In the genomic region with DNA sequence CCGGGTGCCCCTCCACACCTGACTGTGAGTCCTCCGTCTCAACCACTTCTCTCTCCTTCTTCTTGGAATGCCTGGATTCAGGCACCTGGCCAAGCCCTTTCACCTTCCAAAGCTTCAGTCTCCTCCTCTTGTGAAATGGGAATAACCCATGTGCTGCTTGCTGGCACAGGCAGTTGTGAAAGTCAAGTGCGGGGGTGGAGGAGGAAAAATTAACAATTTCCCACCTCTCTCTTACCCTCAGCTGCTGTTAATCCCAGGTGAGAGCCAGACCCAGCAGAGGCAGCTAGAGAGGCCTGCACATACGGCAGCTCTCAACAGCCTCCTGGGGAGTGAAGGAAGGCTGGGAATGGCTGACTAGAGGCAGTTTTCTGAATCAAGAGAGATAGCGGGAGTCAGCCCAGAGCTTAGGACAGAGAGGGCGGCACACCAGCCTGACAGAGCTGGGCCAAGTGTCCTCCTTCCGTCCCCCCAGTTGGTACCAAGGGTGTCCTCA, we compare ENCODE assay signal across 14 cellular contexts.
DNase-seq lines count a peak whose midpoint lies in the region; ATAC-seq and TF ChIP-seq lines count a peak whose summit lies in the region.
"Had no signal": no experiment of that assay in that cellular context is flagged by ENCODE, and none has a peak within 500 bp of the region (broad histone marks: within the 10 kb centered on the region; RNA-seq: fewer than 3 reads in every experiment).

No MANE protein-coding gene starts in this region.

- H3K4me3 Mint-ChIP-seq in Caco-2 (ENCODE audit: unreplicated experiment) = peak overlapping the region; percentile 18
- no peak overlapping the region for H3K4me3 Mint-ChIP-seq in dendritic cell treated with granulocyte-macrophage colony-stimulating factor and Interleukin-4, amounts not matched to agents 40 ng/mL and 50 ng/mL, for 4 days
- H3K4me3 Mint-ChIP-seq in nephron progenitor cell = no peak overlapping the region

- no peak for ATAC-seq in HG02981 (IDR thresholded peaks at IDR 0.05; ENCODE audit: unreplicated experiment)
- no peak for ATAC-seq in HG02610 (IDR thresholded peaks at IDR 0.05; ENCODE audit: unreplicated experiment)

- H3K27ac Mint-ChIP-seq in Caco-2 (ENCODE audit: unreplicated experiment) (peak overlapping the region; percentile 86), nephron progenitor cell (peak overlapping the region; percentile 27)
- peak overlapping the region; percentile 11 for H3K27ac Mint-ChIP-seq in dendritic cell treated with granulocyte-macrophage colony-stimulating factor and Interleukin-4, amounts not matched to agents 40 ng/mL and 50 ng/mL, for 4 days

- peaks cover 43% of the 10 kb centered on the region for H3K4me1 Mint-ChIP-seq in Caco-2 (ENCODE audit: low read depth, unreplicated experiment)
- H3K4me1 Mint-ChIP-seq in dendritic cell treated with granulocyte-macrophage colony-stimulating factor and Interleukin-4, amounts not matched to agents 40 ng/mL and 50 ng/mL, for 4 days (ENCODE audit: low read depth) = peaks cover 22% of the 10 kb centered on the region
- H3K4me1 Mint-ChIP-seq in nephron progenitor cell = peaks cover 17% of the 10 kb centered on the region

- H3K27me3 Mint-ChIP-seq in Caco-2 (ENCODE audit: insufficient read depth, unreplicated experiment) (no peaks in the 10 kb centered on the region), nephron progenitor cell (ENCODE audit: low read depth, poor library complexity) (no peaks in the 10 kb centered on the region)
- no peaks in the 10 kb centered on the region for H3K27me3 Mint-ChIP-seq in dendritic cell treated with granulocyte-macrophage colony-stimulating factor and Interleukin-4, amounts not matched to agents 40 ng/mL and 50 ng/mL, for 4 days

- no peaks in the 10 kb centered on the region for H3K27me3 ChIP-seq in Caco-2 (replicated peaks; ENCODE audit: control insufficient read depth, insufficient read depth, low read length)
- no peaks in the 10 kb centered on the region for H3K27me3 ChIP-seq in HUES6 (ENCODE audit: control insufficient read depth, insufficient read depth, low read length)
- no peaks in the 10 kb centered on the region for H3K27me3 ChIP-seq in SJCRH30

- no peak overlapping the region for H3K4me3 ChIP-seq in Caco-2 (ENCODE audit: low read depth, low read length)
- H3K4me3 ChIP-seq in HUES6 (ENCODE audit: low read depth, low read length) = no peak overlapping the region
- H3K4me3 ChIP-seq in SJCRH30 = no peak overlapping the region

- no peaks in the 10 kb centered on the region for H3K9me3 Mint-ChIP-seq in Caco-2 (ENCODE audit: unreplicated experiment)
- H3K9me3 Mint-ChIP-seq in dendritic cell treated with granulocyte-macrophage colony-stimulating factor and Interleukin-4, amounts not matched to agents 40 ng/mL and 50 ng/mL, for 4 days = no peaks in the 10 kb centered on the region
- H3K9me3 Mint-ChIP-seq in nephron progenitor cell = no peaks in the 10 kb centered on the region

- peaks cover 45% of the 10 kb centered on the region for H3K4me1 ChIP-seq in Caco-2
- H3K4me1 ChIP-seq in HUES6 (ENCODE audit: control insufficient read depth, insufficient read depth, low read length) = peaks cover 29% of the 10 kb centered on the region; the same call in 1 of the 2 replicates
- peaks cover 19% of the 10 kb centered on the region for H3K4me1 ChIP-seq in SJCRH30

- no peak for DNase-seq in Caco-2
- DNase-seq in nephron progenitor cell = no peak
- no peak for DNase-seq in SJCRH30
- no peak for DNase-seq in activated CD4-positive, alpha-beta T cell treated with anti-CD3 and anti-CD28 coated beads, Interleukin-2, amount 50 U/mL, for 1 hour
- DNase-seq: effector CD4-positive, alpha-beta T cell; glutamatergic neuron; KG1; NCI-H1930; stimulated activated naive CD4-positive, alpha-beta T cell; T-helper 9 cell had no signal

- CTCF ChIA-PET in Caco-2 (lab: Charles Lee) = interaction anchor here (1.1 to 1.9 kb wide), 7 partner anchors 15 to 98 kb away, joined by 3 to 8 read pairs (median 4); a partner anchor contains a TSS

- H3K9me3 ChIP-seq in Caco-2 (no peaks in the 10 kb centered on the region), HUES6 (ENCODE audit: control insufficient read depth, insufficient read depth, low read depth, low read length) (peaks cover 2% of the 10 kb centered on the region), SJCRH30 (replicated peaks) (no peaks in the 10 kb centered on the region)

- H3K36me3 Mint-ChIP-seq in Caco-2 (ENCODE audit: insufficient read depth, unreplicated experiment) (peaks cover 39% of the 10 kb centered on the region), nephron progenitor cell (ENCODE audit: low read depth) (peaks cover 14% of the 10 kb centered on the region)
- peaks cover 25% of the 10 kb centered on the region for H3K36me3 Mint-ChIP-seq in dendritic cell treated with granulocyte-macrophage colony-stimulating factor and Interleukin-4, amounts not matched to agents 40 ng/mL and 50 ng/mL, for 4 days (ENCODE audit: low read depth)

- no TSS peak for BruUV-seq in Caco-2 (replicated peaks; lab: Mats Ljungman, UMichigan)

- intact Hi-C loops in Caco-2 (cut with micrococcal nuclease; ENCODE audit: unreplicated experiment) = loop anchor here (2.0 to 5.0 kb wide), 3 partner anchors 26 to 101 kb away; no protein-coding TSS in a partner anchor
- intact Hi-C loops in dendritic cell treated with granulocyte-macrophage colony-stimulating factor and Interleukin-4, amounts not matched to agents 40 ng/mL and 50 ng/mL, for 4 days (cut with micrococcal nuclease) = no loop called here

- no peak overlapping the region; the same call in 1 of the 2 replicates for H3K27ac ChIP-seq in HUES6 (ENCODE audit: low read depth, low read length)
- no peak overlapping the region for H3K27ac ChIP-seq in SJCRH30

- POLR2A ChIA-PET in Caco-2 (lab: Charles Lee) = no interaction called here

- H3K36me3 ChIP-seq in Caco-2 (ENCODE audit: control insufficient read depth, insufficient read depth, low read length) = peaks cover 11% of the 10 kb centered on the region; the same call in 1 of the 2 replicates
- peaks cover 12% of the 10 kb centered on the region for H3K36me3 ChIP-seq in HUES6 (ENCODE audit: control insufficient read depth, insufficient read depth, low read length)
- no peaks in the 10 kb centered on the region for H3K36me3 ChIP-seq in SJCRH30

- peak overlapping the region; percentile 14 for H3K9ac ChIP-seq in HUES6 (ENCODE audit: low read length)

- TF ChIP-seq CTCF in Caco-2 (IDR thresholded peaks at IDR 0.05; ENCODE audit: insufficient read depth in 1 of 2, low read depth in 1 of 2, low read length in 1 of 2, severe bottlenecking in 1 of 2, unreplicated experiment in 1 of 2) (no peak), nephron progenitor cell (IDR thresholded peaks at IDR 0.05) (no peak)

Comparison
In these comparisons a context has a peak if more than half of its experiments do, and no peak if none do; other contexts are left out.
1. H3K27ac Mint-ChIP-seq: peak in every context shown above with its lines; median percentile 86 in Caco-2; 27 in nephron progenitor cell; 11 in dendritic cell treated with granulocyte-macrophage colony-stimulating factor and Interleukin-4, amounts not matched to agents 40 ng/mL and 50 ng/mL, for 4 days.